Comparison of ENCODE assay signal across 8 cellular contexts in genomic region chr16:2458887-2459646, GRCh38. TPM values are rescaled to one million over a fixed set of nuclear protein-coding genes. Genes with fewer than 3 reads are reported as not detected.
DNase-seq lines count a peak whose midpoint lies in the region; ATAC-seq, FAIRE-seq and TF ChIP-seq lines count a peak whose summit lies in the region.

No MANE protein-coding gene starts in this region.

- intact Hi-C loops in esophagus muscularis mucosa (cut with DNase I) (loop anchor here (5.0 kb wide), 1 partner anchor 43 kb away; no protein-coding TSS in a partner anchor), prostate gland (cut with DNase I) (no loop called here)

- no peaks in the 10 kb centered on the region for H4K20me1 ChIP-seq in OCI-LY1 (ENCODE audit: insufficient read depth, low read length)

- no peak overlapping the region for H2AFZ ChIP-seq in OCI-LY1 (ENCODE audit: low read length)

- H3F3A ChIP-seq in OCI-LY1 (ENCODE audit: insufficient read depth, low read length) = 0 out of 2 replicates have a peak, but pooled peaks cover 4% of the 10 kb centered on the region

- H3K4me2 ChIP-seq in OCI-LY1 (ENCODE audit: low read length) = peak overlapping the region; percentile 95

- H3K9ac ChIP-seq in OCI-LY1 (ENCODE audit: low read length) = peak overlapping the region; percentile 75

- peaks cover 48% of the 10 kb centered on the region for H3K36me3 ChIP-seq in OCI-LY1 (ENCODE audit: insufficient read depth, low read length)
- peaks cover 0 to 11% (median 9%) of the 10 kb centered on the region in 4 donors for H3K36me3 ChIP-seq in esophagus muscularis mucosa
- no peaks in the 10 kb centered on the region for H3K36me3 ChIP-seq in prostate gland

- no peaks in the 10 kb centered on the region for H3K9me2 ChIP-seq in OCI-LY1 (ENCODE audit: low read depth, low read length)

- H3K4me1 ChIP-seq in OCI-LY1 (ENCODE audit: insufficient read depth, low read length, severe bottlenecking) (peaks cover 28% of the 10 kb centered on the region), esophagus muscularis mucosa (peaks cover 15 to 20% (median 17%) of the 10 kb centered on the region in 4 donors), prostate gland (replicated peaks) (no peaks in the 10 kb centered on the region)

- WGBS in esophagus muscularis mucosa = 25% methylated on average over 17 of the region's 18 CpGs
- WGBS in prostate gland = 25% methylated on average over 18 of the region's 18 CpGs

- H3K79me2 ChIP-seq in OCI-LY1 (ENCODE audit: insufficient read depth, low read length) = no peaks in the 10 kb centered on the region

- ATAC-seq in GM19397 (IDR thresholded peaks at IDR 0.05; ENCODE audit: unreplicated experiment) = no peak
- no peak for ATAC-seq in HG02798 (IDR thresholded peaks at IDR 0.05; ENCODE audit: poor library complexity, unreplicated experiment)

- H3K27me3 ChIP-seq in OCI-LY1 (ENCODE audit: insufficient read depth, low read length) (no peaks in the 10 kb centered on the region), esophagus muscularis mucosa (no peaks in the 10 kb centered on the region), prostate gland (replicated peaks; ENCODE audit: insufficient read depth) (no peaks in the 10 kb centered on the region)

- no peak for TF ChIP-seq CTCF in OCI-LY1 (IDR thresholded peaks at IDR 0.05; ENCODE audit: low read length)
- TF ChIP-seq CTCF in esophagus muscularis mucosa (IDR thresholded peaks at IDR 0.05) = no peak
- no peak for TF ChIP-seq CTCF in prostate gland (IDR thresholded peaks at IDR 0.05)

- H3K4me3 ChIP-seq in OCI-LY1 (ENCODE audit: low read depth, low read length, poor library complexity, severe bottlenecking) = peak overlapping the region; percentile 68
- H3K4me3 ChIP-seq in esophagus muscularis mucosa = peak overlapping the region; percentile 53 to 64 (median 59)
- peak overlapping the region; percentile 45 for H3K4me3 ChIP-seq in prostate gland

- no peak for TF ChIP-seq EP300 in esophagus muscularis mucosa (IDR thresholded peaks at IDR 0.05)

- no peak for DNase-seq in GM19239 (ENCODE audit: insufficient read length, low spot score)
- DNase-seq in esophagus muscularis mucosa (ENCODE audit: extremely low spot score) = no peak
- DNase-seq in prostate gland (ENCODE audit: low spot score) = no peak
- DNase-seq in GF-D8 (lab: John Stamatoyannopoulos, UW) = no peak
- DNase-seq in NK-92 treated with Interleukin-12 subunit alpha and Interleukin-12 subunit beta, amount 100 ng/mL, for 24 hours (lab: John Stamatoyannopoulos, UW) = no peak

- peak overlapping the region; percentile 38 for H3K27ac ChIP-seq in OCI-LY1 (ENCODE audit: low read depth, low read length, poor library complexity, severe bottlenecking)
- H3K27ac ChIP-seq in esophagus muscularis mucosa (replicated peaks in 1 of 4) = peak overlapping the region; percentile 45 to 57 (median 55)
- H3K27ac ChIP-seq in prostate gland = peak overlapping the region; percentile 18 to 26

- H3K9me3 ChIP-seq in OCI-LY1 (ENCODE audit: low read length) (no peaks in the 10 kb centered on the region), esophagus muscularis mucosa (no peaks in the 10 kb centered on the region), prostate gland (no peaks in the 10 kb centered on the region)

- TF ChIP-seq POLR2A in esophagus muscularis mucosa (IDR thresholded peaks at IDR 0.05; ENCODE audit: low read depth) = no peak
- TF ChIP-seq POLR2A in prostate gland (IDR thresholded peaks at IDR 0.05) = no peak

- FAIRE-seq in GM19239 (lab: Jason Lieb, UNC) = peak; percentile 11

RNA-seq across cellular contexts. Expression of gene TEDC2, which starts 0.8 kb away (rescaled TPM):
- total RNA-seq in esophagus muscularis mucosa = 1 to 10 TPM in 1 of 4 donors, not detected in 3; 1.5 TPM
- total RNA-seq in prostate gland = 10 to 100 TPM in 1 of 2 donors, 1 to 10 TPM in 1; 3.0 to 12.1 TPM

RNA-seq across cellular contexts. Expression of gene NTN3, which starts 12.0 kb away (rescaled TPM):
- under 1 TPM in 3 of 4 donors, not detected in 1; 0.19 to 0.42 (median 0.29) TPM for total RNA-seq in esophagus muscularis mucosa
- total RNA-seq in prostate gland = 1 to 10 TPM in 1 of 2 donors, not detected in 1; 1.4 TPM

RNA-seq across cellular contexts. Expression of gene TBC1D24, which starts 15.9 kb away (rescaled TPM):
- total RNA-seq in esophagus muscularis mucosa (10 to 100 TPM in 2 of 4 donors, 1 to 10 TPM in 2; 7.0 to 14.1 (median 11.5) TPM), prostate gland (10 to 100 TPM; 22.4 to 26.2 TPM)

RNA-seq across cellular contexts. Expression of gene CCNF, which starts 29.8 kb away (rescaled TPM):
- 1 to 10 TPM in 3 of 4 donors, under 1 TPM in 1; 0.83 to 2.5 (median 1.5) TPM for total RNA-seq in esophagus muscularis mucosa
- total RNA-seq in prostate gland = 1 to 10 TPM; 7.3 to 8.0 TPM

RNA-seq across cellular contexts. Expression of gene ATP6V0C, which starts 54.7 kb away (rescaled TPM):
- total RNA-seq in esophagus muscularis mucosa = 10 to 100 TPM; 42.8 to 85.0 (median 69.0) TPM
- total RNA-seq in prostate gland = 100 to 1,000 TPM; 114 to 164 TPM
